ENCODE assay signal across 8 cellular contexts in genomic region chr13:19864018-19864338, GRCh38. TPM values are rescaled to one million over a fixed set of nuclear protein-coding genes. Genes with fewer than 3 reads are reported as not detected.
A peak's percentile ranks its signal among the peaks of the same experiment; 100 is the strongest.
DNase-seq lines count a peak whose midpoint lies in the region; ATAC-seq and TF ChIP-seq lines count a peak whose summit lies in the region.

No MANE protein-coding gene starts in this region.

- CTCF ChIA-PET in RWPE1 (lab: Yijun Ruan, JAX) = interaction anchor here (0.6 to 1.1 kb wide), 2 partner anchors 26 to 43 kb away, joined by 3 to 5 read pairs; no protein-coding TSS in a partner anchor

- TF ChIP-seq CTCF in RWPE1 (conservative IDR thresholded peaks at IDR 0.05; ENCODE audit: low read depth) = no peak

- ATAC-seq in GM19463 (IDR thresholded peaks at IDR 0.05; ENCODE audit: unreplicated experiment) (peak; percentile 26), HG03558 (IDR thresholded peaks at IDR 0.05; ENCODE audit: extremely low read depth, unreplicated experiment) (peak; percentile 14), right cardiac atrium (peak; percentile 51 to 68), sciatic nerve (peak; percentile 38)

- H3K4me1 ChIP-seq in right cardiac atrium (ENCODE audit: control insufficient read depth, insufficient read depth, low read length) = peaks cover 2% of the 10 kb centered on the region

- H3K27ac ChIP-seq in RWPE1 = peak overlapping the region; percentile 99
- peak overlapping the region; percentile 97 for H3K27ac ChIP-seq in right cardiac atrium (ENCODE audit: low read length)

- H3K27me3 ChIP-seq in right cardiac atrium (ENCODE audit: control insufficient read depth, insufficient read depth) = no peaks in the 10 kb centered on the region

- no peaks in the 10 kb centered on the region for H3K9me3 ChIP-seq in right cardiac atrium (ENCODE audit: control insufficient read depth, low read length)

- peak; percentile 88 for DNase-seq in DMS53 (lab: John Stamatoyannopoulos, UW)
- DNase-seq in RWPE1 (ENCODE audit: low spot score) = no peak
- peak; percentile 85 for DNase-seq in amniotic epithelial cell (ENCODE audit: low read depth)
- peak; percentile 83 to 92 (median 92) for DNase-seq in right cardiac atrium
- peak; percentile 88 for DNase-seq in sciatic nerve (ENCODE audit: low spot score)
- no peak for DNase-seq in islet precursor cell

- H3K4me3 ChIP-seq in right cardiac atrium (ENCODE audit: low read length) = peak overlapping the region; percentile 60

- POLR2A ChIA-PET in RWPE1 (lab: Yijun Ruan, JAX; ENCODE audit: low non-redundant PET) = interaction anchor here (1.0 kb wide), 1 partner anchor 14 kb away, joined by 6 read pairs; no protein-coding TSS in a partner anchor

- intact Hi-C loops in right cardiac atrium (cut with DNase I) (loop anchor here in 1 of 4 donors (5.0 kb wide), 1 partner anchor 93 kb away; the partner anchor contains the start of gene ZMYM2), sciatic nerve (cut with DNase I) (loop anchor here (10.0 kb wide), 1 partner anchor 91 kb away; the partner anchor contains the start of gene ZMYM2)

- WGBS in right cardiac atrium = under 1% methylated on average over 28 of the region's 28 CpGs

RNA-seq across cellular contexts. Expression of gene ZMYM5, which starts 0.5 kb away (rescaled TPM):
- total RNA-seq in right cardiac atrium (10 to 100 TPM in 1 of 4 donors, 1 to 10 TPM in 3; 7.7 to 12.7 (median 8.5) TPM), sciatic nerve (19.9 TPM)
- polyA plus RNA-seq in right cardiac atrium = 6.7 TPM

Comparison
In these comparisons a context has a peak if more than half of its experiments do, and no peak if none do; other contexts are left out.
1. DNase-seq: peak in DMS53 (single experiment), amniotic epithelial cell (single experiment), right cardiac atrium (3 of 3) and sciatic nerve (single experiment); none in RWPE1 (single experiment) and islet precursor cell (single experiment).
2. Peak in every context shown above with its lines, with median percentiles within 50 percentile points of each other: ATAC-seq.